17 cellular contexts compared by ENCODE assay signal in the genomic region with DNA sequence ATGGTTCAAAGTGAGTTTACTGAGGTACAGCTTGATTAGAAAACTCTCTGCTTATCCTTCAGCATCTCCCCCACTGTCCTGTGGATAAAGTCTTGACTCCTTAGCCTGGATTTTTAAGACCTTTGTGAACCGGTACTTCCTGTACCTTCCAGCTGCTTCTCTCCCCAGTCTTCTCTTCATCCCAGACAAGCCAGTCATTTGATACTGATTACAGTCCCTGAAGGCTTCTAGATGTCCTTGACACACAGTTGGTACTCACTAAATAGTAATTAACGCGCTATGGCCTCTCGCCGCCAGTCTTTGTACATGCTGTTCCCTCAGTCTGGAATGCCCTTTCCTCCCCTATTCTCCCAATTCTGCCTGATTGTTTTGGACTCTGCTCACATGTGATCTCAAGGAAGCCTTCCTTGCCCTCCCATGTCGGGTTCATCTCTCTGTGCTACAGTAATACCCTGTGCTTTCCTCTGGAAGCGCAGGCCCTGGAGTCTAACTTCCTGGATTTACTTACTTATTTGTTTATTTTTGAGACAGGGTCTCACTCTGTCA. TPM values are rescaled to one million over a fixed set of nuclear protein-coding genes. Genes with fewer than 3 reads are reported as not detected.
DNase-seq lines count a peak whose midpoint lies in the region; ATAC-seq and TF ChIP-seq lines count a peak whose summit lies in the region.
"Had no signal": no experiment of that assay in that cellular context is flagged by ENCODE, and none has a peak within 500 bp of the region (broad histone marks: within the 10 kb centered on the region; RNA-seq: fewer than 3 reads in every experiment).

No MANE protein-coding gene starts in this region.

- peaks cover 10% of the 10 kb centered on the region for H3F3A ChIP-seq in GM23248 (ENCODE audit: insufficient read depth)

- peaks cover 17% of the 10 kb centered on the region for H3K4me1 ChIP-seq in testis
- H3K4me1 ChIP-seq in GM23248 (ENCODE audit: insufficient read depth) = peaks cover 9% of the 10 kb centered on the region

- no peaks in the 10 kb centered on the region for H4K20me1 ChIP-seq in GM23248 (ENCODE audit: insufficient read depth)

- H3K4me3 Mint-ChIP-seq in nephron progenitor cell = no peak overlapping the region
- no peak overlapping the region for H3K4me3 Mint-ChIP-seq in activated CD4-positive, alpha-beta T cell treated with anti-CD3 and anti-CD28 coated beads, Interleukin-2, amount 10 ng/mL, durations not matched to agents 7 days and 5 days
- H3K4me3 Mint-ChIP-seq in effector memory CD8-positive, alpha-beta T cell = no peak overlapping the region
- H3K4me3 Mint-ChIP-seq: CD4-positive, alpha-beta memory T cell; H9 had no signal

- no peak overlapping the region for H3K4me2 ChIP-seq in GM23248 (ENCODE audit: unreplicated experiment)

- H3K4me3 ChIP-seq in testis (no peak overlapping the region), GM23248 (no peak overlapping the region)
- H3K4me3 ChIP-seq: SK-N-MC had no signal

- DNase-seq in NCI-H748 (lab: John Stamatoyannopoulos, UW; ENCODE audit: unreplicated experiment) (peak; percentile 7), NCI-H748 treated with DMSO at 0.1 percent for 48 hours (lab: John Stamatoyannopoulos, UW) (no peak), RWPE1 (ENCODE audit: low spot score) (no peak), nephron progenitor cell (no peak), testis (peak; percentile 72), GM23248 (no peak)
- no peak for DNase-seq in activated CD4-positive, alpha-beta T cell treated with anti-CD3 and anti-CD28 coated beads, Interleukin-2, amount 10 ng/mL, durations not matched to agents 7 days and 5 days
- DNase-seq in effector memory CD8-positive, alpha-beta T cell = no peak
- DNase-seq: 8988T; CD4-positive, alpha-beta memory T cell; H9; NCI-H146; NCI-H2081 treated with DMSO at 0.1 percent for 48 hours; NCI-H446; NCI-H82; Right ventricle myocardium superior had no signal

- TF ChIP-seq CTCF in RWPE1 (conservative IDR thresholded peaks at IDR 0.05; ENCODE audit: low read depth) (no peak), nephron progenitor cell (IDR thresholded peaks at IDR 0.05) (no peak), testis (IDR thresholded peaks at IDR 0.05) (no peak)

- 31 to 43% methylated on average over 7 of the region's 7 CpGs for whole genome bisulfite sequencing in testis, 2 donors
- 89 to 91% methylated on average over 7 of the region's 7 CpGs for WGBS in GM23248 (ENCODE audit: low coverage in 1 of 2, low lambda C conversion rate in 2 of 2, missing lambda C conversion rate in 2 of 2), 2 experiments

- H3K27me3 Mint-ChIP-seq in nephron progenitor cell (ENCODE audit: low read depth, poor library complexity) = peaks cover 4% of the 10 kb centered on the region
- H3K27me3 Mint-ChIP-seq in activated CD4-positive, alpha-beta T cell treated with anti-CD3 and anti-CD28 coated beads, Interleukin-2, amount 10 ng/mL, durations not matched to agents 7 days and 5 days = no peaks in the 10 kb centered on the region
- H3K27me3 Mint-ChIP-seq in effector memory CD8-positive, alpha-beta T cell = no peaks in the 10 kb centered on the region
- H3K27me3 Mint-ChIP-seq: CD4-positive, alpha-beta memory T cell had no signal

- TF ChIP-seq POLR2A in testis (IDR thresholded peaks at IDR 0.05) = no peak

- POLR2A ChIA-PET in RWPE1 (lab: Yijun Ruan, JAX; ENCODE audit: low non-redundant PET) = no interaction called here
- POLR2A ChIA-PET in activated CD4-positive, alpha-beta T cell treated with anti-CD3 and anti-CD28 coated beads, Interleukin-2, amount 10 ng/mL, durations not matched to agents 7 days and 5 days (lab: Charles Lee) = interaction anchor here (0.6 to 1.4 kb wide), 2 partner anchors 10 to 176 kb away, joined by 3 to 13 read pairs; no protein-coding TSS in a partner anchor

- H3K79me2 ChIP-seq in GM23248 (ENCODE audit: insufficient read depth) = no peaks in the 10 kb centered on the region

- H3K27ac ChIP-seq in RWPE1 (peak overlapping the region; percentile 27; the same call in 1 of the 2 replicates), testis (peak overlapping the region; percentile 76 to 84), GM23248 (no peak overlapping the region)
- H3K27ac ChIP-seq: SK-N-MC had no signal

- no peaks in the 10 kb centered on the region for H3K9me2 ChIP-seq in GM23248 (ENCODE audit: insufficient read depth)

- in situ Hi-C loops in GM23248 (cut with MboI) = no loop called here

- no peaks in the 10 kb centered on the region for H3K36me3 Mint-ChIP-seq in nephron progenitor cell (ENCODE audit: low read depth)
- no peaks in the 10 kb centered on the region for H3K36me3 Mint-ChIP-seq in activated CD4-positive, alpha-beta T cell treated with anti-CD3 and anti-CD28 coated beads, Interleukin-2, amount 10 ng/mL, durations not matched to agents 7 days and 5 days (ENCODE audit: low read depth)
- no peaks in the 10 kb centered on the region for H3K36me3 Mint-ChIP-seq in effector memory CD8-positive, alpha-beta T cell (ENCODE audit: insufficient read depth)

- peak overlapping the region; percentile 15 for H3K27ac Mint-ChIP-seq in nephron progenitor cell
- no peak overlapping the region for H3K27ac Mint-ChIP-seq in activated CD4-positive, alpha-beta T cell treated with anti-CD3 and anti-CD28 coated beads, Interleukin-2, amount 10 ng/mL, durations not matched to agents 7 days and 5 days
- H3K27ac Mint-ChIP-seq in effector memory CD8-positive, alpha-beta T cell = no peak overlapping the region

- H3K36me3 ChIP-seq in testis (ENCODE audit: low read depth, missing control alignments) (no peaks in the 10 kb centered on the region), GM23248 (ENCODE audit: low read depth) (no peaks in the 10 kb centered on the region)

- CTCF ChIA-PET in RWPE1 (lab: Yijun Ruan, JAX) = interaction anchor here (0.6 kb wide), 1 partner anchor 9 kb away, joined by 3 read pairs; no protein-coding TSS in a partner anchor
- CTCF ChIA-PET in activated CD4-positive, alpha-beta T cell treated with anti-CD3 and anti-CD28 coated beads, Interleukin-2, amount 10 ng/mL, durations not matched to agents 7 days and 5 days (lab: Charles Lee) = interaction anchor here (0.7 to 1.4 kb wide), 2 partner anchors 10 to 24 kb away, joined by 3 to 4 read pairs; no protein-coding TSS in a partner anchor

- H3K9ac ChIP-seq in GM23248 = no peak overlapping the region

- H3K9me3 ChIP-seq in testis (no peaks in the 10 kb centered on the region), GM23248 (ENCODE audit: low read depth) (no peaks in the 10 kb centered on the region)

- peaks cover 29% of the 10 kb centered on the region for H3K4me1 Mint-ChIP-seq in nephron progenitor cell
- H3K4me1 Mint-ChIP-seq in activated CD4-positive, alpha-beta T cell treated with anti-CD3 and anti-CD28 coated beads, Interleukin-2, amount 10 ng/mL, durations not matched to agents 7 days and 5 days = no peaks in the 10 kb centered on the region
- no peaks in the 10 kb centered on the region for H3K4me1 Mint-ChIP-seq in effector memory CD8-positive, alpha-beta T cell (ENCODE audit: low read depth in 2 of 2)
- H3K4me1 Mint-ChIP-seq: CD4-positive, alpha-beta memory T cell had no signal

- H3K9me3 Mint-ChIP-seq in nephron progenitor cell = no peaks in the 10 kb centered on the region
- H3K9me3 Mint-ChIP-seq in activated CD4-positive, alpha-beta T cell treated with anti-CD3 and anti-CD28 coated beads, Interleukin-2, amount 10 ng/mL, durations not matched to agents 7 days and 5 days = no peaks in the 10 kb centered on the region
- H3K9me3 Mint-ChIP-seq in effector memory CD8-positive, alpha-beta T cell = no peaks in the 10 kb centered on the region
- H3K9me3 Mint-ChIP-seq: CD4-positive, alpha-beta memory T cell; H9 had no signal

- H2AFZ ChIP-seq in GM23248 = no peak overlapping the region

- H3K27me3 ChIP-seq in testis = no peaks in the 10 kb centered on the region
- no peaks in the 10 kb centered on the region for H3K27me3 ChIP-seq in GM23248 (replicated peaks; ENCODE audit: insufficient read depth)

- intact Hi-C loops in testis (cut with DNase I; ENCODE audit: low total_unique reads) = no loop called here

- ATAC-seq in effector memory CD8-positive, alpha-beta T cell (replicated peaks) = no peak

RNA-seq across cellular contexts. Expression of a gene that starts 50.6 kb away (rescaled TPM):
- 10 to 100 TPM; 19.1 to 19.4 TPM for total RNA-seq in testis
- polyA plus RNA-seq in testis (ENCODE audit: insufficient read depth, low read depth, low replicate concordance) (11.8 TPM), GM23248 (2016; fragmentation: Nextera tagmentation; extraction: Ambion mirVana) (9.0 and 9.4 TPM in 2 replicates)
- 1 to 10 TPM; 2.1 to 2.2 TPM for total RNA-seq in activated CD4-positive, alpha-beta T cell treated with anti-CD3 and anti-CD28 coated beads, Interleukin-2, amount 10 ng/mL, durations not matched to agents 7 days and 5 days
- 7.2 and 7.5 TPM in 2 replicates for total RNA-seq in GM23248 (2014; rRNA removed; shearing (Covaris generic))

Comparison
In these comparisons a context has a peak if more than half of its experiments do, and no peak if none do; other contexts are left out.
1. DNase-seq: peak in NCI-H748 (single experiment) and testis (single experiment); none in NCI-H748 treated with DMSO at 0.1 percent for 48 hours (single experiment), RWPE1 (single experiment), nephron progenitor cell (single experiment), activated CD4-positive, alpha-beta T cell treated with anti-CD3 and anti-CD28 coated beads, Interleukin-2, amount 10 ng/mL, durations not matched to agents 7 days and 5 days (single experiment), GM23248 (single experiment) and effector memory CD8-positive, alpha-beta T cell (0 of 3).